Comparison of ENCODE assay signal across 3 cellular contexts in genomic region chr12:104280703-104281458, GRCh38.
TF ChIP-seq lines count a peak whose summit lies in the region.

No MANE protein-coding gene starts in this region.

TF ChIP-seq in A549, 52 proteins besides CTCF, POLR2A, EP300 and RAD21 (continued from another document):
- TF ChIP-seq HEYL (CRISPR knock-in tag; IDR thresholded peaks at IDR 0.05) (no peak), CEBPB (IDR thresholded peaks at IDR 0.05) (peak; percentile 84 to 92), TP53 (CRISPR knock-in tag; IDR thresholded peaks at IDR 0.05) (no peak), CHD4 (IDR thresholded peaks at IDR 0.05; ENCODE audit: borderline replicate concordance) (no peak), JUN (IDR thresholded peaks at IDR 0.05) (peak; percentile 18 to 73; a peak in 2 of 5 replicates), KDM1A (IDR thresholded peaks at IDR 0.05; ENCODE audit: low read depth) (peak; percentile 81), GATA3 (IDR thresholded peaks at IDR 0.05; ENCODE audit: borderline replicate concordance) (peak; percentile 89; the same call in 1 of the 2 replicates), FOXS1 (CRISPR knock-in tag; IDR thresholded peaks at IDR 0.05) (0 out of 2 replicates have a peak, but pooled peaks have one; percentile 11), MAX (IDR thresholded peaks at IDR 0.05) (peak; percentile 41; the same call in 1 of the 2 replicates), HOXB5 (CRISPR knock-in tag; IDR thresholded peaks at IDR 0.05) (0 out of 2 replicates have a peak, but pooled peaks have one; percentile 60), FOSL2 (IDR thresholded peaks at IDR 0.05) (peak; percentile 91), FOSL2 (CRISPR knock-in tag; IDR thresholded peaks at IDR 0.05) (peak; percentile 94), RCOR1 (IDR thresholded peaks at IDR 0.05; ENCODE audit: low read depth, low read length) (peak; percentile 85; the same call in 1 of the 2 replicates), ZSCAN20 (CRISPR knock-in tag; IDR thresholded peaks at IDR 0.05) (peak; percentile 66), ZNF302 (CRISPR knock-in tag; IDR thresholded peaks at IDR 0.05) (peak; percentile 83; the same call in 1 of the 2 replicates), HOXB13 (CRISPR knock-in tag; IDR thresholded peaks at IDR 0.05; ENCODE audit: low read depth) (0 out of 2 replicates have a peak, but pooled peaks have one; percentile 53), JUNB (IDR thresholded peaks at IDR 0.05) (peak; percentile 98)
TF ChIP-seq in A549: peak in this region for 16.

TF ChIP-seq in HEK293, 187 proteins besides CTCF, POLR2A, EP300 and RAD21 (continued from another document):
- TF ChIP-seq ZNF366 (tag by site-specific recombination; conservative IDR thresholded peaks at IDR 0.05) = peak; percentile 15; the same call in 1 of the 2 replicates

TF ChIP-seq in SK-N-SH treated with all-trans-retinoic acid at 6 μM for 48 hours, 23 proteins besides CTCF, POLR2A, EP300 and RAD21 (continued from another document):
- TF ChIP-seq POU6F1 (CRISPR knock-in tag; IDR thresholded peaks at IDR 0.05; ENCODE audit: borderline replicate concordance, low read depth) = no peak
- no peak for TF ChIP-seq ZFP3 (CRISPR knock-in tag; IDR thresholded peaks at IDR 0.05)
- no peak for TF ChIP-seq PATZ1 (CRISPR knock-in tag; IDR thresholded peaks at IDR 0.05; ENCODE audit: borderline replicate concordance)
- TF ChIP-seq ISL1 (CRISPR knock-in tag; IDR thresholded peaks at IDR 0.05) = no peak
- TF ChIP-seq TOX (CRISPR knock-in tag; IDR thresholded peaks at IDR 0.05; ENCODE audit: borderline replicate concordance) = no peak
